ENCODE assay signal across 23 cellular contexts in the genomic region with DNA sequence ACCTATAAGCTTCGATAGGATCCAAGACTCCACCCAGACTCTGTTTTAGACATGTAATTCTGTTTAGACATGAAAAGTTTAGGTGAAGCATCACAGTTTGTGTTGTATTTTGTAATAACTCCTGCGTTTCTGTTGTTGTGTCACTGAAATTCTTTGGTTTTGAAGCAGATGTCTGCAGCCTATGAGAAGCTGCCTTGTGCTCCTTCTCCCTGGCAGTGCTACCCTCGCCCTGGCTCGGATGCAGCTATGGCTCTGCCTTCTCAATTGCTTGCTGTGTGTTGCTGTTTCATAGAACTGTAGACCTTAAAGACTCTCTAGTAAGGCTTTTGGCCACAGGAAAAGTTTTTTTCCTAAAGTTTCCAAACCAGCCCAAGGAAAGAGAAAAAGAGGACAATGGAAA. TPM values are rescaled to one million over a fixed set of nuclear protein-coding genes. Genes with fewer than 3 reads are reported as not detected.
DNase-seq lines count a peak whose midpoint lies in the region; ATAC-seq, FAIRE-seq and TF ChIP-seq lines count a peak whose summit lies in the region.
"Had no signal": no experiment of that assay in that cellular context is flagged by ENCODE, and none has a peak within 500 bp of the region (broad histone marks: within the 10 kb centered on the region; RNA-seq: fewer than 3 reads in every experiment).

No MANE protein-coding gene starts in this region.

- no peak overlapping the region for H3K9ac ChIP-seq in keratinocyte (ENCODE audit: control insufficient read depth, extremely low read depth, insufficient read depth, low read length)

- H3K4me2 ChIP-seq in keratinocyte (ENCODE audit: control insufficient read depth, extremely low read depth, insufficient read depth, low read depth, low read length) = no peak overlapping the region
- H3K4me2 ChIP-seq: PC-9 had no signal

- no peak overlapping the region for H2AFZ ChIP-seq in keratinocyte (ENCODE audit: control insufficient read depth, low read length)
- H2AFZ ChIP-seq: PC-9 had no signal

- no peaks in the 10 kb centered on the region for H3K79me2 ChIP-seq in keratinocyte (ENCODE audit: control insufficient read depth, insufficient read depth, low read length)

- TF ChIP-seq CTCF in left ventricle myocardium inferior (IDR thresholded peaks at IDR 0.05; ENCODE audit: borderline replicate concordance) (no peak), keratinocyte (optimal IDR thresholded peaks at IDR 0.05 in 1 of 3, IDR thresholded peaks at IDR 0.05 in 1 of 3, conservative IDR thresholded peaks at IDR 0.05 in 1 of 3; ENCODE audit: extremely low read depth in 1 of 3, insufficient read depth in 2 of 3, low read length in 3 of 3) (no peak), left lung (IDR thresholded peaks at IDR 0.05) (no peak)

- no peaks in the 10 kb centered on the region for H3K36me3 ChIP-seq in left ventricle myocardium inferior
- H3K36me3 ChIP-seq in keratinocyte (ENCODE audit: control insufficient read depth in 2 of 2, extremely low read depth in 1 of 2, insufficient read depth in 2 of 2, low read length in 2 of 2) = no peaks in the 10 kb centered on the region
- no peaks in the 10 kb centered on the region for H3K36me3 ChIP-seq in left lung
- H3K36me3 ChIP-seq: upper lobe of left lung had no signal

- H3K4me1 ChIP-seq in left ventricle myocardium inferior = peaks cover 28% of the 10 kb centered on the region
- H3K4me1 ChIP-seq in keratinocyte (ENCODE audit: control insufficient read depth, extremely low read depth, insufficient read depth, low read length) = no peaks in the 10 kb centered on the region
- no peaks in the 10 kb centered on the region for H3K4me1 ChIP-seq in left lung
- H3K4me1 ChIP-seq: upper lobe of left lung had no signal

- DNase-seq in Right ventricle myocardium inferior (ENCODE audit: missing footprints) (peak; percentile 27), left ventricle myocardium inferior (no peak), cerebellum (ENCODE audit: low spot score) (peak; percentile 33), keratinocyte (ENCODE audit: low read depth, low spot score) (no peak), substantia nigra (lab: John Stamatoyannopoulos, UW) (peak in 41 of 49 donors; percentile 5 to 85 (median 54)), activated gamma-delta T cell treated with Interleukin-2 at 50 U/mL for 16 hours (no peak), left lung (no peak)
- DNase-seq: 8988T; activated B cell treated with CpG ODN at 0.5 μM for 24 hours; activated CD4-positive, alpha-beta T cell treated with anti-CD3 and anti-CD28 coated beads, Interleukin-2, amount 50 U/mL, for 48 hours; DMS53; GDM1; MM.1S; NCI-H1436; NCI-H524; NK-92 treated with Interleukin-12 subunit alpha and Interleukin-12 subunit beta, amount 100 ng/mL, for 24 hours; PC-9; SHP77 treated with DMSO at 0.1 percent for 48 hours; SW 1271; upper lobe of left lung had no signal

- no peaks in the 10 kb centered on the region for H3K9me1 ChIP-seq in keratinocyte (ENCODE audit: control insufficient read depth, extremely low read depth, insufficient read depth, low read length)

- intact Hi-C loops in Right ventricle myocardium inferior (cut with DNase I) = no loop called here
- intact Hi-C loops in left ventricle myocardium inferior (cut with micrococcal nuclease) = no loop called here
- intact Hi-C loops in left lung (cut with DNase I) = no loop called here

- dilution Hi-C loops in keratinocyte (cut with MboI; ENCODE audit: extremely low pct_ligation_motif_present, low sequenced_read_pairs) = loop anchor here (10.0 kb wide), 1 partner anchor 67 kb away; the partner anchor contains the start of gene PAIP2B

- H3K27ac ChIP-seq in left ventricle myocardium inferior (replicated peaks) (no peak overlapping the region), keratinocyte (ENCODE audit: control insufficient read depth, insufficient read depth, low read length) (no peak overlapping the region), substantia nigra (ENCODE audit: low read depth, low read length, poor library complexity, severe bottlenecking) (peak overlapping the region; percentile 93), left lung (no peak overlapping the region)
- H3K27ac ChIP-seq: coronary artery, PC-9, upper lobe of left lung had no signal

- H3K4me3 ChIP-seq in left ventricle myocardium inferior = no peak overlapping the region
- H3K4me3 ChIP-seq in keratinocyte (ENCODE audit: control insufficient read depth in 2 of 3, extremely low read depth in 1 of 3, insufficient read depth in 2 of 3, low read depth in 1 of 3, low read length in 3 of 3) = no peak overlapping the region
- H3K4me3 ChIP-seq in left lung = no peak overlapping the region
- H3K4me3 ChIP-seq: coronary artery, K562, PC-9, upper lobe of left lung had no signal

- no peaks in the 10 kb centered on the region for H4K20me1 ChIP-seq in keratinocyte (ENCODE audit: control insufficient read depth, extremely low read depth, insufficient read depth, low read length)

- no peak for ATAC-seq in Right ventricle myocardium inferior
- ATAC-seq in GM21390 (IDR thresholded peaks at IDR 0.05; ENCODE audit: unreplicated experiment) = no peak
- no peak for ATAC-seq in left lung
- ATAC-seq: K562 had no signal

- H3K27me3 ChIP-seq in left ventricle myocardium inferior (ENCODE audit: low read depth) = no peaks in the 10 kb centered on the region
- H3K27me3 ChIP-seq in keratinocyte (ENCODE audit: control insufficient read depth, extremely low read depth, insufficient read depth, low read length) = no peaks in the 10 kb centered on the region
- peaks cover 0 to 7% of the 10 kb centered on the region in 2 donors for H3K27me3 ChIP-seq in left lung
- H3K27me3 ChIP-seq: upper lobe of left lung had no signal

- peak; percentile 36 for FAIRE-seq in keratinocyte (lab: Jason Lieb, UNC)
- FAIRE-seq: K562 had no signal

- H3K9me3 ChIP-seq in left ventricle myocardium inferior (replicated peaks) = no peaks in the 10 kb centered on the region
- no peaks in the 10 kb centered on the region for H3K9me3 ChIP-seq in keratinocyte (ENCODE audit: control insufficient read depth, low read depth, low read length)
- H3K9me3 ChIP-seq in left lung = no peaks in the 10 kb centered on the region
- H3K9me3 ChIP-seq: upper lobe of left lung had no signal

RNA-seq across cellular contexts. Expression of gene ZNF638, which starts 40.2 kb away (rescaled TPM):
- total RNA-seq in Right ventricle myocardium inferior (91.9 TPM), left ventricle myocardium inferior (97.1 TPM), cerebellum (386 TPM), left lung (10 to 100 TPM; 92.1 to 94.4 TPM)
- 44.3 to 66.5 TPM (median 53.0 TPM) in 3 replicates for polyA plus RNA-seq in keratinocyte
- polyA plus RNA-seq in keratinocyte (2011; ENCODE audit: low read depth) = 150 TPM
- 20.3 and 39.9 TPM in 2 replicates for polyA plus RNA-seq in keratinocyte (2011; cell fraction: cytosol; rRNA removed)
- polyA plus RNA-seq in keratinocyte (2011; cell fraction: nucleus; rRNA removed) = 129 and 156 TPM in 2 replicates
- polyA plus RNA-seq in keratinocyte (2012; ENCODE audit: low replicate concordance) = 43.8 and 69.5 TPM in 2 replicates
- 15.2 to 176 TPM (median 118 TPM) in 3 replicates for polyA minus RNA-seq in keratinocyte
- 29.2 TPM for polyA minus RNA-seq in keratinocyte (2011; cell fraction: cytosol; rRNA and poly(A)+ RNA removed)
- 137 and 245 TPM in 2 replicates for polyA minus RNA-seq in keratinocyte (2011; cell fraction: nucleus; rRNA and poly(A)+ RNA removed)

Comparison
In these comparisons a context has a peak if more than half of its experiments do, and no peak if none do; other contexts are left out.
1. DNase-seq: peak in Right ventricle myocardium inferior (single experiment), cerebellum (single experiment) and substantia nigra (41 of 49); none in left ventricle myocardium inferior (single experiment), keratinocyte (single experiment), activated gamma-delta T cell treated with Interleukin-2 at 50 U/mL for 16 hours (single experiment) and left lung (0 of 2).